27 cellular contexts compared by ENCODE assay signal in genomic region chr20:3378138-3378537, GRCh38. TPM values are rescaled to one million over a fixed set of nuclear protein-coding genes. Genes with fewer than 3 reads are reported as not detected.
DNase-seq lines count a peak whose midpoint lies in the region; ATAC-seq, FAIRE-seq and TF ChIP-seq lines count a peak whose summit lies in the region.
"Had no signal": no experiment of that assay in that cellular context is flagged by ENCODE, and none has a peak within 500 bp of the region (broad histone marks: within the 10 kb centered on the region; RNA-seq: fewer than 3 reads in every experiment).

No MANE protein-coding gene starts in this region.

- ATAC-seq in left ventricle myocardium superior, result peak; percentile 78
- no peak for ATAC-seq in stimulated activated naive CD8-positive, alpha-beta T cell treated with anti-CD3 and anti-CD28 coated beads, Interleukin-15, amount 100 ng/mL, for 72 hours
- ATAC-seq: HCT116; naive thymus-derived CD8-positive, alpha-beta T cell had no signal

- TF ChIP-seq EP300 in H1 (IDR thresholded peaks at IDR 0.05; ENCODE audit: borderline replicate concordance in 1 of 2, low read depth in 2 of 2, low read length in 2 of 2), result no peak

- no peak overlapping the region for H2BK12ac ChIP-seq in H1 (ENCODE audit: low read depth, low read length)

- no peak overlapping the region for H4K8ac ChIP-seq in H1 (ENCODE audit: extremely low read depth, insufficient read depth, low read length)

- 0 out of 4 replicates have a peak overlapping the region, but pooled peaks of 1 of the 2 experiments have one; percentile 18 for H3K4me2 ChIP-seq in H1 (ENCODE audit: insufficient read depth in 1 of 2, low read depth in 2 of 2, low read length in 2 of 2)

- CTCF ChIA-PET in H1 (lab: Charles Lee; ENCODE audit: partially characterized antibody), result no interaction called here

- TF ChIP-seq RAD21 in H1 (IDR thresholded peaks at IDR 0.05 in 1 of 2, conservative IDR thresholded peaks at IDR 0.05 in 1 of 2; ENCODE audit: low read depth in 2 of 2, low read length in 2 of 2), result no peak

- no peaks in the 10 kb centered on the region; the same call in 1 of the 2 replicates for H3K79me1 ChIP-seq in H1 (ENCODE audit: low read depth, low read length)

- POLR2A ChIA-PET in H1 (lab: Charles Lee; ENCODE audit: partially characterized antibody), result no interaction called here

- TF ChIP-seq CTCF in H1 (IDR thresholded peaks at IDR 0.05; ENCODE audit: control extremely low read depth in 1 of 3, insufficient read depth in 1 of 3, low read depth in 1 of 3, low read length in 3 of 3), result no peak

- intact Hi-C loops in left ventricle myocardium superior (cut with micrococcal nuclease), result no loop called here

- no peak overlapping the region for H2BK120ac ChIP-seq in H1 (replicated peaks; ENCODE audit: low read depth, low read length)

- H3K27ac ChIP-seq in H1 (ENCODE audit: low read depth, low read length), result peak overlapping the region; percentile 59
- H3K27ac ChIP-seq: brain microvascular endothelial cell, colonic mucosa had no signal

- peaks cover 2 to 13% (median 8%) of the 10 kb centered on the region in 4 experiments; a peak in 5 of 8 replicates for H3K36me3 ChIP-seq in H1 (ENCODE audit: control insufficient read depth in 2 of 4, insufficient read depth in 4 of 4, low read length in 3 of 4)
- H3K36me3 ChIP-seq: colonic mucosa had no signal

- H3K23ac ChIP-seq in H1 (ENCODE audit: insufficient read length), result no peak overlapping the region

- H2BK20ac ChIP-seq in H1 (ENCODE audit: low read length), result no peak overlapping the region

- no peak overlapping the region for H3K56ac ChIP-seq in H1 (replicated peaks; ENCODE audit: insufficient read length, low read depth, low read length)

- H3K4me3 Mint-ChIP-seq in stimulated activated naive CD8-positive, alpha-beta T cell treated with anti-CD3 and anti-CD28 coated beads, Interleukin-15, amount 100 ng/mL, for 72 hours, result no peak overlapping the region
- H3K4me3 Mint-ChIP-seq: activated naive CD4-positive, alpha-beta T cell treated with anti-CD3 and anti-CD28 coated beads for 36 hours; activated T-cell treated with anti-CD3 and anti-CD28 coated beads, Interleukin-2, amount 50 U/mL, for 24 hours; mesothelial cell of epicardium; naive thymus-derived CD8-positive, alpha-beta T cell had no signal

- peaks cover 0 to 3% of the 10 kb centered on the region in 2 experiments; a peak in 1 of 4 replicates for H3K9me3 ChIP-seq in H1 (ENCODE audit: insufficient read depth in 2 of 2, low read depth in 1 of 2, low read length in 1 of 2)
- H3K9me3 ChIP-seq: colonic mucosa, spleen had no signal

- TF ChIP-seq POLR2A in H1 (IDR thresholded peaks at IDR 0.05; ENCODE audit: control extremely low read depth in 1 of 2, low read depth in 2 of 2, low read length in 2 of 2), result no peak

- no peak overlapping the region for H3K4ac ChIP-seq in H1 (replicated peaks; ENCODE audit: insufficient read length, low read depth, low read length)

- no peak overlapping the region for H2AK5ac ChIP-seq in H1 (ENCODE audit: low read depth, low read length)

- no peaks in the 10 kb centered on the region for H4K20me1 ChIP-seq in H1 (replicated peaks in 1 of 2; ENCODE audit: control insufficient read depth in 1 of 2, insufficient read depth in 2 of 2, low read length in 2 of 2)

- H3K4me1 ChIP-seq in H1 (replicated peaks in 1 of 4; ENCODE audit: control insufficient read depth in 3 of 4, insufficient read depth in 4 of 4, low read length in 3 of 4), result peaks cover 0 to 4% (median 0%) of the 10 kb centered on the region in 4 experiments; a peak in 1 of 7 replicates
- H3K4me1 ChIP-seq: colonic mucosa had no signal

- H3K23me2 ChIP-seq in H1 (ENCODE audit: low read depth, low read length), result no peaks in the 10 kb centered on the region

- 0 out of 7 replicates have a peak, but pooled peaks cover 0 to 2% (median 0%) of the 10 kb centered on the region in 4 experiments for H3K27me3 ChIP-seq in H1 (replicated peaks in 1 of 4; ENCODE audit: control insufficient read depth in 3 of 4, extremely low read depth in 1 of 4, insufficient read depth in 3 of 4, low read length in 3 of 4)
- H3K27me3 ChIP-seq: brain microvascular endothelial cell, colonic mucosa, spleen had no signal

- H3K27me3 Mint-ChIP-seq in stimulated activated naive CD8-positive, alpha-beta T cell treated with anti-CD3 and anti-CD28 coated beads, Interleukin-15, amount 100 ng/mL, for 72 hours, result no peaks in the 10 kb centered on the region
- H3K27me3 Mint-ChIP-seq: activated T-cell treated with anti-CD3 and anti-CD28 coated beads, Interleukin-2, amount 50 U/mL, for 24 hours; naive thymus-derived CD8-positive, alpha-beta T cell had no signal

- H3K9ac ChIP-seq in H1 (replicated peaks in 1 of 4; ENCODE audit: extremely low read depth in 1 of 4, low read depth in 3 of 4, low read length in 3 of 4), result no peak overlapping the region

- no peak overlapping the region for H2BK5ac ChIP-seq in H1 (ENCODE audit: low read depth, low read length)

- H3K79me2 ChIP-seq in H1 (ENCODE audit: control insufficient read depth in 1 of 2, insufficient read depth in 2 of 2, low read length in 2 of 2), result no peaks in the 10 kb centered on the region

- H3K18ac ChIP-seq in H1 (ENCODE audit: extremely low read depth, low read length), result no peak overlapping the region

- H2AFZ ChIP-seq in H1 (ENCODE audit: low read length), result no peak overlapping the region

- H3K27ac Mint-ChIP-seq in stimulated activated naive CD8-positive, alpha-beta T cell treated with anti-CD3 and anti-CD28 coated beads, Interleukin-15, amount 100 ng/mL, for 72 hours, result no peak overlapping the region
- H3K27ac Mint-ChIP-seq: activated naive CD4-positive, alpha-beta T cell treated with anti-CD3 and anti-CD28 coated beads for 36 hours; activated T-cell treated with anti-CD3 and anti-CD28 coated beads, Interleukin-2, amount 50 U/mL, for 24 hours; mesothelial cell of epicardium; naive thymus-derived CD8-positive, alpha-beta T cell had no signal

- H3K9me3 Mint-ChIP-seq in stimulated activated naive CD8-positive, alpha-beta T cell treated with anti-CD3 and anti-CD28 coated beads, Interleukin-15, amount 100 ng/mL, for 72 hours, result no peaks in the 10 kb centered on the region
- H3K9me3 Mint-ChIP-seq: activated naive CD4-positive, alpha-beta T cell treated with anti-CD3 and anti-CD28 coated beads for 36 hours; activated T-cell treated with anti-CD3 and anti-CD28 coated beads, Interleukin-2, amount 50 U/mL, for 24 hours; mesothelial cell of epicardium; naive thymus-derived CD8-positive, alpha-beta T cell had no signal

- H2BK15ac ChIP-seq in H1 (ENCODE audit: low read length), result no peak overlapping the region

- FAIRE-seq in H1 (lab: Jason Lieb, UNC), result no peak
- FAIRE-seq: GM19239 had no signal

- H4K5ac ChIP-seq in H1 (ENCODE audit: insufficient read length, low read depth, low read length), result peak overlapping the region; percentile 76

- WGBS in H1 (ENCODE audit: extremely low coverage in 1 of 2, insufficient coverage in 1 of 2, insufficient read length in 1 of 2, insufficient replicate concordance in 2 of 2, low coverage in 1 of 2, low lambda C conversion rate in 2 of 2, missing lambda C conversion rate in 1 of 2), 2 experiments, result 100% methylated on average over 2 of the region's 2 CpGs; no CpG with 5 or more reads in 1 of the 2 experiments

- no peak overlapping the region for H3K4me3 ChIP-seq in H1 (ENCODE audit: extremely low read depth in 1 of 4, insufficient read depth in 2 of 4, low read depth in 3 of 4, low read length in 4 of 4)
- H3K4me3 ChIP-seq: colonic mucosa, spleen had no signal

- H3K14ac ChIP-seq in H1 (ENCODE audit: insufficient read length), result no peak overlapping the region

- DNase-seq in KBM-7 (peak; percentile 43), H1 (ENCODE audit: low read depth in 1 of 2, low spot score in 2 of 2) (no peak), left ventricle myocardium superior (no peak), pulmonary artery endothelial cell (ENCODE audit: low read depth, low spot score) (peak; percentile 41), NCI-H2029 (lab: John Stamatoyannopoulos, UW) (no peak)
- no peak for DNase-seq in stimulated activated naive CD8-positive, alpha-beta T cell treated with anti-CD3 and anti-CD28 coated beads, Interleukin-15, amount 100 ng/mL, for 72 hours
- no peak for DNase-seq in activated effector memory CD4-positive, alpha-beta T cell treated with anti-CD3 and anti-CD28 coated beads, Interleukin-2, amount 50 U/mL, for 16 hours
- DNase-seq in stimulated activated CD4-positive, alpha-beta T cell treated with anti-CD3 and anti-CD28 coated beads, Interleukin-1b, Interleukin-23, amount 100 ng/mL, for 48 hours, result no peak
- DNase-seq: activated CD4-positive, alpha-beta T cell treated with anti-CD3 and anti-CD28 coated beads for 4 hours; activated naive CD4-positive, alpha-beta T cell treated with anti-CD3 and anti-CD28 coated beads for 36 hours; activated T-cell treated with anti-CD3 and anti-CD28 coated beads, Interleukin-2, amount 50 U/mL, for 24 hours; brain microvascular endothelial cell; colonic mucosa; EL; naive thymus-derived CD8-positive, alpha-beta T cell; NCI-H1417; NCI-H2107; NCI-H446 treated with DMSO at 0.1 percent for 48 hours; NK-92 treated with Interleukin-12 subunit alpha and Interleukin-12 subunit beta, amount 100 ng/mL, for 24 hours; retina; spleen; stimulated activated CD4-positive, alpha-beta T cell treated with anti-CD3 and anti-CD28 coated beads, Interleukin-4, amount 100 ng/mL, for 24 hours; stimulated activated naive CD4-positive, alpha-beta T cell; T-helper 1 cell had no signal

- in situ Hi-C loops in KBM-7 (cut with MboI; ENCODE audit: low pct_unique_long_range_greater_than_20kb, low sequenced_read_pairs), result no loop called here

- peak overlapping the region; percentile 0 for H4K91ac ChIP-seq in H1 (replicated peaks; ENCODE audit: insufficient read length, low read length)

- H3K4me1 Mint-ChIP-seq in stimulated activated naive CD8-positive, alpha-beta T cell treated with anti-CD3 and anti-CD28 coated beads, Interleukin-15, amount 100 ng/mL, for 72 hours, result no peaks in the 10 kb centered on the region
- H3K4me1 Mint-ChIP-seq: mesothelial cell of epicardium had no signal

TF ChIP-seq in H1, 55 proteins besides CTCF, POLR2A, EP300 and RAD21 (continues in another document):
- no peak for TF ChIP-seq KDM4A (IDR thresholded peaks at IDR 0.05; ENCODE audit: low read depth, low read length, severe bottlenecking)
- TF ChIP-seq SP2 (IDR thresholded peaks at IDR 0.05; ENCODE audit: low read length), result no peak
- no peak for TF ChIP-seq YY1 (IDR thresholded peaks at IDR 0.05; ENCODE audit: low read depth, low read length)
- no peak for TF ChIP-seq HDAC6 (IDR thresholded peaks at IDR 0.05; ENCODE audit: low read depth, low read length)

RNA-seq across cellular contexts. Expression of gene DNAAF9, which starts 29.3 kb away (rescaled TPM):
- total RNA-seq in H1 (2021; fragmentation: NEBNext Ultra II Directional; extraction: Animal tissue kit (Norgen Biotek cat#: 25700)), result 5.0 and 5.7 TPM in 2 replicates
- polyA plus RNA-seq in H1 (2011; rRNA removed), result 2.6 and 2.7 TPM in 2 replicates
- polyA plus RNA-seq in H1 (2011; cell fraction: cytosol; rRNA removed), result 3.5 TPM
- polyA plus RNA-seq in H1 (2011; cell fraction: nucleus; rRNA removed), result 7.1 TPM
- 3.3 to 4.1 TPM (median 3.9 TPM) in 4 replicates for polyA plus RNA-seq in H1 (2012, experiment 1 of 2)
- 0.70 TPM for polyA plus RNA-seq in H1 (2012, experiment 2 of 2)
- 2.7 TPM for polyA plus RNA-seq in H1 (2013, experiment 1 of 2)
- 2.3 TPM for polyA plus RNA-seq in H1 (2013, experiment 2 of 2)
- 6.7 and 7.5 TPM in 2 replicates for polyA minus RNA-seq in H1 (2011; rRNA and poly(A)+ RNA removed)
- 3.4 TPM for polyA minus RNA-seq in H1 (2011; cell fraction: cytosol; rRNA and poly(A)+ RNA removed)
- polyA minus RNA-seq in H1 (2011; cell fraction: nucleus; rRNA and poly(A)+ RNA removed), result 8.6 TPM
- 20.1 TPM for total RNA-seq in left ventricle myocardium superior
- 9.0 and 13.2 TPM in 2 replicates for total RNA-seq in pulmonary artery endothelial cell

Comparison
In these comparisons a context has a peak if more than half of its experiments do, and no peak if none do; other contexts are left out.
1. DNase-seq: peak in KBM-7 (single experiment) and pulmonary artery endothelial cell (single experiment); none in H1 (0 of 2), left ventricle myocardium superior (single experiment), stimulated activated naive CD8-positive, alpha-beta T cell treated with anti-CD3 and anti-CD28 coated beads, Interleukin-15, amount 100 ng/mL, for 72 hours (0 of 2), NCI-H2029 (single experiment), activated effector memory CD4-positive, alpha-beta T cell treated with anti-CD3 and anti-CD28 coated beads, Interleukin-2, amount 50 U/mL, for 16 hours (single experiment) and stimulated activated CD4-positive, alpha-beta T cell treated with anti-CD3 and anti-CD28 coated beads, Interleukin-1b, Interleukin-23, amount 100 ng/mL, for 48 hours (single experiment).